In the genomic region with DNA sequence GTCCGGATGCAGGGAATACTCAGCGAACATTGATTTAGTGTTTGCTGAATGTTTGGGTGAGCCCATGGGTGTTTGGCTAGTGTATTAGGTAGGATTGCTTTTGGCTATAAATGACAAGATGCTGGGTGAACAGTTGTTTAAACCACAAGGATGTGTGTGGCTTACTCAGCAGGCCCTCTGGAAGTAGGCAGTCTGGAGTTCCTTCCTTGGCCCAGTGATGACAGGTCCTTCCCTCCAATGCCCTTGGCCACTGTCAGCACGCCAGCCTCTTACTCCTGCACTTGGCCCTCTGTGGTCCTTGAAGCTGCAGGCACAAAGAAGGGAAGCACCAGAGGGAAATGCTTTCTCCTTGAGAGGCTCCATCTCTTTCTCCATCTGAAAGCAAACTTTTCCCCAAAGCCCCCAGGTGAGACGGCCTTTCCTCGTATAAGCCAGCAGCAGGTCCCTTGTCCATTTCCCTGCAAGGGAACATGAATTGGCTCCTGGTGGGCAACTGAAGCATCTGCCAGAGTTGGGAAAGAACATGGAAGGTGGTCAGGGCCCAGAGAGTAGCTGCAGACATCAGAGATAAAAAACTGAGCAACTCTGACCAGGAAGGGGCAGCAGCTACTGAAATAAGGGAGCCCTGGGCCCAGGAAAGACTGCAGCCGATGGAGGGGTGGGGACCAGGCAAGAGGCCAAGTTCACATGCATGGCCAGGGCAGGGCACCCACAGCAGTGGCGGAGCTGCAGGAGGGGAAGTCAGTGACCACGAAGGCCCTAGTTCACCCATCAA, we compare ENCODE assay signal across 21 cellular contexts.
DNase-seq lines count a peak whose midpoint lies in the region; ATAC-seq and TF ChIP-seq lines count a peak whose summit lies in the region.
"Had no signal": no experiment of that assay in that cellular context is flagged by ENCODE, and none has a peak within 500 bp of the region (broad histone marks: within the 10 kb centered on the region; RNA-seq: fewer than 3 reads in every experiment).

No MANE protein-coding gene starts in this region.

- H3K9ac ChIP-seq in smooth muscle cell (ENCODE audit: low read depth): no peak overlapping the region
- H3K9ac ChIP-seq: SK-N-SH had no signal

- no peaks in the 10 kb centered on the region for H3K79me2 ChIP-seq in smooth muscle cell (ENCODE audit: low read depth)

- TF ChIP-seq CTCF in GM13976 (IDR thresholded peaks at IDR 0.05; ENCODE audit: borderline replicate concordance, control extremely low read depth, extremely low read depth, insufficient read depth, missing control alignments) (no peak), esophagus muscularis mucosa (IDR thresholded peaks at IDR 0.05) (no peak), smooth muscle cell (IDR thresholded peaks at IDR 0.05; ENCODE audit: borderline replicate concordance, insufficient read depth, poor library complexity, severe bottlenecking) (no peak)

- ATAC-seq in HG03469 (IDR thresholded peaks at IDR 0.05; ENCODE audit: unreplicated experiment) (no peak), HG03378 (IDR thresholded peaks at IDR 0.05; ENCODE audit: unreplicated experiment) (no peak)
- ATAC-seq: foreskin keratinocyte, psoas muscle had no signal

- H3K27me3 ChIP-seq in esophagus muscularis mucosa: peaks cover 0 to 38% (median 0%) of the 10 kb centered on the region in 4 donors
- H3K27me3 ChIP-seq in smooth muscle cell (ENCODE audit: low read depth): no peaks in the 10 kb centered on the region
- H3K27me3 ChIP-seq: BE2C, MG63 had no signal

- H3K4me1 ChIP-seq in esophagus muscularis mucosa (no peaks in the 10 kb centered on the region), smooth muscle cell (ENCODE audit: low read depth) (peaks cover 10% of the 10 kb centered on the region)
- H3K4me1 ChIP-seq: BE2C, foreskin keratinocyte, left ventricle myocardium inferior, psoas muscle, tibial artery had no signal

- H3K9me3 ChIP-seq in esophagus muscularis mucosa: no peaks in the 10 kb centered on the region
- no peaks in the 10 kb centered on the region for H3K9me3 ChIP-seq in smooth muscle cell (replicated peaks; ENCODE audit: low read depth)
- H3K9me3 ChIP-seq: BE2C, left ventricle myocardium inferior, MG63, psoas muscle, SK-N-SH, tibial artery had no signal

- peak overlapping the region; percentile 26 for H3K4me2 ChIP-seq in smooth muscle cell
- H3K4me2 ChIP-seq: SK-N-SH had no signal

- no peak for TF ChIP-seq EP300 in esophagus muscularis mucosa (IDR thresholded peaks at IDR 0.05)

- no peaks in the 10 kb centered on the region for H4K20me1 ChIP-seq in smooth muscle cell (ENCODE audit: low read depth)

- no peak overlapping the region for H3K4me3 ChIP-seq in esophagus muscularis mucosa
- no peak overlapping the region for H3K4me3 ChIP-seq in smooth muscle cell
- H3K4me3 ChIP-seq: left ventricle myocardium inferior, MG63, psoas muscle, skin epidermis, tibial artery had no signal

- H3K27ac ChIP-seq in esophagus muscularis mucosa (replicated peaks in 1 of 4) (no peak overlapping the region), smooth muscle cell (ENCODE audit: low read depth) (peak overlapping the region; percentile 98)
- H3K27ac ChIP-seq: foreskin keratinocyte, left ventricle myocardium inferior, psoas muscle, skin epidermis, tibial artery, VCaP had no signal

- intact Hi-C loops in esophagus muscularis mucosa (cut with DNase I): no loop called here

- TF ChIP-seq POLR2A in esophagus muscularis mucosa (IDR thresholded peaks at IDR 0.05; ENCODE audit: low read depth): no peak

- in situ Hi-C loops in GM13976 (cut with MboI; ENCODE audit: low sequenced_read_pairs, unreplicated experiment): no loop called here

- no peaks in the 10 kb centered on the region for H3K36me3 ChIP-seq in esophagus muscularis mucosa
- no peaks in the 10 kb centered on the region for H3K36me3 ChIP-seq in smooth muscle cell (ENCODE audit: low read depth)
- H3K36me3 ChIP-seq: BE2C, left ventricle myocardium inferior, MG63, tibial artery had no signal

- WGBS in esophagus muscularis mucosa: 86% methylated on average over 8 of the region's 8 CpGs
- WGBS in smooth muscle cell (ENCODE audit: low lambda C conversion rate): 77% methylated on average over 8 of the region's 8 CpGs

- H3F3A ChIP-seq in smooth muscle cell (ENCODE audit: low read depth): peaks cover 8% of the 10 kb centered on the region

- peak; percentile 55 for DNase-seq in activated CD8-positive, alpha-beta memory T cell treated with anti-CD3 and anti-CD28 coated beads for 24 hours
- DNase-seq in activated CD8-positive, alpha-beta memory T cell treated with anti-CD3 and anti-CD28 coated beads, Interleukin-2, amount 50 U/mL, for 4 hours: no peak
- peak; percentile 13 for DNase-seq in GM13976 (ENCODE audit: low spot score)
- peak; percentile 82 for DNase-seq in esophagus muscularis mucosa (ENCODE audit: extremely low spot score)
- DNase-seq in smooth muscle cell (lab: John Stamatoyannopoulos, UW; ENCODE audit: unreplicated experiment): no peak
- DNase-seq in medulla oblongata (ENCODE audit: extremely low spot score): no peak
- DNase-seq: 8988T; activated CD4-positive, alpha-beta T cell treated with anti-CD3 and anti-CD28 coated beads, Interleukin-2, amount 10 ng/mL, durations not matched to agents 7 days and 5 days; BE2C; foreskin keratinocyte; left ventricle myocardium inferior; NCI-H1436; NCI-H524 treated with DMSO at 0.1 percent for 48 hours; psoas muscle had no signal

- H2AFZ ChIP-seq in smooth muscle cell (ENCODE audit: low read depth): no peak overlapping the region

Comparison
In these comparisons a context has a peak if more than half of its experiments do, and no peak if none do; other contexts are left out.
1. DNase-seq: peak in activated CD8-positive, alpha-beta memory T cell treated with anti-CD3 and anti-CD28 coated beads for 24 hours (single experiment), GM13976 (single experiment) and esophagus muscularis mucosa (single experiment); none in activated CD8-positive, alpha-beta memory T cell treated with anti-CD3 and anti-CD28 coated beads, Interleukin-2, amount 50 U/mL, for 4 hours (single experiment), smooth muscle cell (single experiment) and medulla oblongata (single experiment).